ENCODE assay signal across 24 cellular contexts in the genomic region with DNA sequence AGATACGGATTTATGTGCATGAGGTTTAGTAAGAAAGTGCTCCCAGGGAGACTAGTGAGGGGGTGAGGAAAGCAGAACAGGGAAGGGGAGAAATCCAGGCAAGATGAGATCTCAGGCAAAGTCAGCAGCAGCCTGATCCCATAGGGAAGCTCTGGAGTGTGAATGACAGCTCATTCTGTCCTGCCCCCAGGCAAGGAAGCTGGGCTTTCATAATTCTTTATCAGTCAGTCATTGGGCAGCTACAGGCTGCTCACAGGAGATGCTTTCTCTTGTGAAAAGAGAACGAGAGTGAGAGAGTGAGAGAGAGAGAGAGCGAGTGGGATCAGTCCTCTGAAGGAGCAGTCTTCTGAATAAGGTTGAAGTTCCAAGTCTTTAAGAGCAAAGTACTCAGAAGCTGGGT. TPM values are rescaled to one million over a fixed set of nuclear protein-coding genes. Genes with fewer than 3 reads are reported as not detected.
"Had no signal": no experiment of that assay in that cellular context is flagged by ENCODE, and none has a peak within 500 bp of the region (broad histone marks: within the 10 kb centered on the region; RNA-seq: fewer than 3 reads in every experiment).

No MANE protein-coding gene starts in this region.

- ATAC-seq: activated CD8-positive, alpha-beta memory T cell treated with anti-CD3 and anti-CD28 coated beads, Interleukin-2, amount 10 ng/mL, durations not matched to agents 7 days and 5 days; activated T-helper 17 cell treated with anti-CD3 and anti-CD28 coated beads, Interleukin-2, amount 50 U/mL, for 72 hours; body of pancreas; heart left ventricle; left ventricle myocardium superior; naive thymus-derived CD4-positive, alpha-beta T cell; pancreas; stimulated activated effector memory CD8-positive, alpha-beta T cell treated with anti-CD3 and anti-CD28 coated beads, Interleukin-12 subunit alpha, Interleukin-12 subunit beta, amount 100 ng/mL, for 72 hours had no signal

- H3K4me3 ChIP-seq: body of pancreas, dorsolateral prefrontal cortex, heart left ventricle, pancreas, sigmoid colon, testis, upper lobe of left lung had no signal

- H3K4me1 ChIP-seq: body of pancreas, heart left ventricle, pancreas, sigmoid colon, testis, upper lobe of left lung had no signal

- H3K27ac ChIP-seq: body of pancreas, dorsolateral prefrontal cortex, epithelial cell of prostate, heart left ventricle, pancreas, sigmoid colon, testis, upper lobe of left lung had no signal

- H3K36me3 ChIP-seq: pancreas, upper lobe of left lung had no signal

- H3K9me3 ChIP-seq: body of pancreas, heart left ventricle, pancreas, sigmoid colon, testis, upper lobe of left lung had no signal

- DNase-seq: activated CD4-positive, alpha-beta memory T cell treated with anti-CD3 and anti-CD28 coated beads, Interleukin-2, amount 10 ng/mL, durations not matched to agents 7 days and 5 days; activated CD4-positive, alpha-beta T cell treated with anti-CD3 and anti-CD28 coated beads for 48 hours; activated CD4-positive, CD25-positive, alpha-beta regulatory T cell; activated CD8-positive, alpha-beta memory T cell treated with anti-CD3 and anti-CD28 coated beads, Interleukin-2, amount 10 ng/mL, durations not matched to agents 7 days and 5 days; activated naive CD4-positive, alpha-beta T cell treated with Interleukin-2 at 50 U/mL for 16 hours; activated naive CD8-positive, alpha-beta T cell treated with anti-CD3 and anti-CD28 coated beads, Interleukin-2, amount 10 ng/mL, durations not matched to agents 7 days and 5 days; body of pancreas; central memory CD4-positive, alpha-beta T cell; dorsolateral prefrontal cortex; heart left ventricle; kidney glomerular epithelial cell; left ventricle myocardium superior; mesendoderm; naive thymus-derived CD4-positive, alpha-beta T cell; pancreas; sigmoid colon; stimulated activated CD4-positive, alpha-beta T cell treated with anti-CD3 and anti-CD28 coated beads, Interleukin-4, amount 100 ng/mL, for 24 hours; T-helper 1 cell; T-helper 9 cell; testis had no signal

- H3K27me3 ChIP-seq: body of pancreas, sigmoid colon, testis, upper lobe of left lung had no signal

RNA-seq across cellular contexts. Expression of gene SRPX, which starts 48.1 kb away (rescaled TPM):
- polyA plus RNA-seq: naive thymus-derived CD4-positive, alpha-beta T cell had no signal
